8 cellular contexts compared by ENCODE assay signal in the genomic region with DNA sequence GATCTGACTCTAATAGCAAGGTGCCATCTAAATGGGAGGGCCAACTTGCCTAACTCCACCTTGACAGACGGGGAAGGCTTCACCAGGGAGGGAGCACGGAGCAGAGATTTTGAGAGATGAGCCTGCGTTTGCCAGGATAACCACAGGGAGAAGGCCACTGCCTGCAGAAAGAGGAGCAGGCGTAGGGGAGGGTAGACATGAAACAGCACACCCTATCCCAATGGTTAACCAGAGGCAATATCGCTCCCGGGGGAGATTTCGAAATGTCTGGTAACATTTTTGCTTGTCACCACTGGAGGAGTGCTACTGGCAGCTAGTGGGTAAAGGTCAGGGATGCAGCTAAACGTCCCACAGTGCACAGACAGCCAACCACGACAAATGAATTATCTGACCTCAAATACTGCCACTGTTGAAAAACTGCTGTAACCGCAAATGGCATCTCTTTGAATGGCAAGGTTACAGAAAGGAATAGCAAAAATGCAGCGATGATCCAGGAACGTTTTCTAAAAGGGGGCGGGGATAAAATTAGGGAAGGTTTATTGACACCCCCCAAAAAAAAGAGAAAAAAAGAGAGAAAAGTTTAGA.
DNase-seq lines count a peak whose midpoint lies in the region; ATAC-seq and TF ChIP-seq lines count a peak whose summit lies in the region.

No MANE protein-coding gene starts in this region.

- H3K27me3 Mint-ChIP-seq in Calu3 (ENCODE audit: unreplicated experiment), result no peaks in the 10 kb centered on the region
- H3K27me3 Mint-ChIP-seq in dendritic cell treated with granulocyte-macrophage colony-stimulating factor and Interleukin-4, amounts not matched to agents 40 ng/mL and 50 ng/mL, for 4 days, result no peaks in the 10 kb centered on the region

- CTCF ChIA-PET in Calu3 (lab: Charles Lee), result interaction anchor here (0.6 to 3.8 kb wide), 4 partner anchors 12 to 178 kb away, joined by 3 to 17 read pairs (median 4); a partner anchor contains a TSS

- DNase-seq in Calu3 (peak; percentile 60), SK-MEL-5 (ENCODE audit: low read depth, low spot score) (peak; percentile 73), GM19238 (ENCODE audit: insufficient read length, low spot score) (no peak), NCI-H1417 (lab: John Stamatoyannopoulos, UW) (no peak)

- H3K27ac Mint-ChIP-seq in Calu3 (ENCODE audit: unreplicated experiment), result peak overlapping the region; percentile 93
- peak overlapping the region; percentile 92 for H3K27ac Mint-ChIP-seq in dendritic cell treated with granulocyte-macrophage colony-stimulating factor and Interleukin-4, amounts not matched to agents 40 ng/mL and 50 ng/mL, for 4 days

- no TSS peak for BruUV-seq in Calu3 (replicated peaks; lab: Mats Ljungman, UMichigan)

- TF ChIP-seq CTCF in Calu3 (IDR thresholded peaks at IDR 0.05; ENCODE audit: unreplicated experiment), result peak; percentile 26

- ATAC-seq in GM19351 (IDR thresholded peaks at IDR 0.05; ENCODE audit: unreplicated experiment) (peak; percentile 75), HG03354 (IDR thresholded peaks at IDR 0.05; ENCODE audit: poor library complexity, severe bottlenecking, unreplicated experiment) (peak; percentile 82)

- peaks cover 4% of the 10 kb centered on the region for H3K9me3 Mint-ChIP-seq in Calu3 (ENCODE audit: low read depth, unreplicated experiment)
- peaks cover 5% of the 10 kb centered on the region for H3K9me3 Mint-ChIP-seq in dendritic cell treated with granulocyte-macrophage colony-stimulating factor and Interleukin-4, amounts not matched to agents 40 ng/mL and 50 ng/mL, for 4 days

- in situ Hi-C loops in SK-MEL-5 (cut with HindIII; ENCODE audit: low pct_unique_long_range_greater_than_20kb, low sequenced_read_pairs), result no loop called here

- intact Hi-C loops in Calu3 (cut with micrococcal nuclease; ENCODE audit: unreplicated experiment), result loop anchor here (2.0 to 10.0 kb wide), 5 partner anchors 55 to 477 kb away; a partner anchor contains a TSS
- intact Hi-C loops in dendritic cell treated with granulocyte-macrophage colony-stimulating factor and Interleukin-4, amounts not matched to agents 40 ng/mL and 50 ng/mL, for 4 days (cut with micrococcal nuclease), result loop anchor here (2.0 to 5.0 kb wide), 6 partner anchors 128 to 477 kb away; a partner anchor contains a TSS

- no peak overlapping the region for H3K27ac ChIP-seq in muscle layer of duodenum (ENCODE audit: low read length)

- no peaks in the 10 kb centered on the region for H3K27me3 ChIP-seq in muscle layer of duodenum (ENCODE audit: low read depth, low read length)

- H3K4me1 Mint-ChIP-seq in Calu3 (ENCODE audit: low read depth, unreplicated experiment), result peaks cover 34% of the 10 kb centered on the region
- peaks cover 28% of the 10 kb centered on the region for H3K4me1 Mint-ChIP-seq in dendritic cell treated with granulocyte-macrophage colony-stimulating factor and Interleukin-4, amounts not matched to agents 40 ng/mL and 50 ng/mL, for 4 days (ENCODE audit: low read depth)

- H3K4me3 ChIP-seq in muscle layer of duodenum (ENCODE audit: low read depth in 1 of 2, low read length in 2 of 2), result peak overlapping the region; percentile 1 to 22

- H3K4me1 ChIP-seq in muscle layer of duodenum (ENCODE audit: control insufficient read depth in 1 of 2, insufficient read depth in 2 of 2, low read length in 2 of 2), result no peaks in the 10 kb centered on the region

- peaks cover 20% of the 10 kb centered on the region for H3K36me3 Mint-ChIP-seq in Calu3 (ENCODE audit: insufficient read depth, unreplicated experiment)
- peaks cover 6% of the 10 kb centered on the region for H3K36me3 Mint-ChIP-seq in dendritic cell treated with granulocyte-macrophage colony-stimulating factor and Interleukin-4, amounts not matched to agents 40 ng/mL and 50 ng/mL, for 4 days (ENCODE audit: low read depth)

- peak overlapping the region; percentile 64 for H3K4me3 Mint-ChIP-seq in Calu3 (ENCODE audit: low read depth, unreplicated experiment)
- H3K4me3 Mint-ChIP-seq in dendritic cell treated with granulocyte-macrophage colony-stimulating factor and Interleukin-4, amounts not matched to agents 40 ng/mL and 50 ng/mL, for 4 days, result peak overlapping the region; percentile 72

- peaks cover 0 to 8% of the 10 kb centered on the region in 2 donors for H3K9me3 ChIP-seq in muscle layer of duodenum (ENCODE audit: control insufficient read depth in 1 of 2, low read length in 2 of 2)

- no peaks in the 10 kb centered on the region for H3K36me3 ChIP-seq in muscle layer of duodenum (ENCODE audit: control insufficient read depth in 1 of 2, insufficient read depth in 2 of 2, low read length in 2 of 2)

Comparison
In these comparisons a context has a peak if more than half of its experiments do, and no peak if none do; other contexts are left out.
1. DNase-seq: peak in Calu3 (single experiment) and SK-MEL-5 (single experiment); none in GM19238 (single experiment) and NCI-H1417 (0 of 3).